Comparison of ENCODE assay signal across 1 cellular context in the genomic region with DNA sequence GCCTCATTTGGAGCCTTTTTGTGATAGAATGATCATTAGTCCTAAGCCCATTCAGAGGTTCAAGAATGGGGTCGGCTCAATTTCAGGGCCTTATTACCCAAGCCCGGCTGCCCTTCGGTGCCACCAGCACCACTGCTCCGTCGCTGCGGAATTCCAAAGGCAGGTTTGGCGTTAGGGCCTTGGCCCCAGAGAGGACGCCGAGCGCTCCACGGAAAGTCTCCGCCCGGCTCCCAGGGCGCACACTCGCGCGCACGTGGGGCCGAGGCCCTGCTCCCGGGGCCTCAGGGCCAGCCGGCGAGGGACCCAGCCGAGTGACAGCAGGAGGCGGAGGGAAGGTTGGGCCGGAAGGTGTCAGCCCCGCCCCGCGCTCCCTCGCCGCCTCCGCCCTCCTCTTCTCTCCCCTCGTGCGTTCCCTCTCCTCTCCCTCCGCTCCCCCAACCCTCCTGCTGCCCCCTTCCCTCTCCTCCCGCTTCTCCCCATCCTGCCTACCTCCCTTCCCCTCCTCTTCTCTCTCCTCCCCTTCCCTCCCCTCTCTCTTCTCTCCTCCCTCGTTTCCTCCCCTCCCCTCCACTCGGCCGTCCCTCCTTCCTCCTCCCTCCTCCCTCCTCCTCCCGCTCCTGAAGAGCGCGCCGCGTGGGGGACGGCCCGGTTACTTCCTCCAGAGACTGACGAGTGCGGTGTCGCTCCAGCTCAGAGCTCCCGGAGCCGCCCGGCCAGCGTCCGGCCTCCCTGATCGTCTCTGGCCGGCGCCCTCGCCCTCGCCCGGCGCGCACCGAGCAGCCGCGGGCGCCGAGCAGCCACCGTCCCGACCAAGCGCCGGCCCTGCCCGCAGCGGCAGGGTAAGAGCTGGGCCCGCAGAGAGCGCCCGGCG.
TF ChIP-seq lines count a peak whose summit lies in the region.

A gene (plus strand): TSS at position 648 of the 871 bp plus-strand sequence. CDS start 4,106 bp downstream, outside the sequence.

TF ChIP-seq in HepG2, 621 proteins besides CTCF, POLR2A, EP300 and RAD21 (continued from another document and continues in another):
- TF ChIP-seq, protein P1, sequence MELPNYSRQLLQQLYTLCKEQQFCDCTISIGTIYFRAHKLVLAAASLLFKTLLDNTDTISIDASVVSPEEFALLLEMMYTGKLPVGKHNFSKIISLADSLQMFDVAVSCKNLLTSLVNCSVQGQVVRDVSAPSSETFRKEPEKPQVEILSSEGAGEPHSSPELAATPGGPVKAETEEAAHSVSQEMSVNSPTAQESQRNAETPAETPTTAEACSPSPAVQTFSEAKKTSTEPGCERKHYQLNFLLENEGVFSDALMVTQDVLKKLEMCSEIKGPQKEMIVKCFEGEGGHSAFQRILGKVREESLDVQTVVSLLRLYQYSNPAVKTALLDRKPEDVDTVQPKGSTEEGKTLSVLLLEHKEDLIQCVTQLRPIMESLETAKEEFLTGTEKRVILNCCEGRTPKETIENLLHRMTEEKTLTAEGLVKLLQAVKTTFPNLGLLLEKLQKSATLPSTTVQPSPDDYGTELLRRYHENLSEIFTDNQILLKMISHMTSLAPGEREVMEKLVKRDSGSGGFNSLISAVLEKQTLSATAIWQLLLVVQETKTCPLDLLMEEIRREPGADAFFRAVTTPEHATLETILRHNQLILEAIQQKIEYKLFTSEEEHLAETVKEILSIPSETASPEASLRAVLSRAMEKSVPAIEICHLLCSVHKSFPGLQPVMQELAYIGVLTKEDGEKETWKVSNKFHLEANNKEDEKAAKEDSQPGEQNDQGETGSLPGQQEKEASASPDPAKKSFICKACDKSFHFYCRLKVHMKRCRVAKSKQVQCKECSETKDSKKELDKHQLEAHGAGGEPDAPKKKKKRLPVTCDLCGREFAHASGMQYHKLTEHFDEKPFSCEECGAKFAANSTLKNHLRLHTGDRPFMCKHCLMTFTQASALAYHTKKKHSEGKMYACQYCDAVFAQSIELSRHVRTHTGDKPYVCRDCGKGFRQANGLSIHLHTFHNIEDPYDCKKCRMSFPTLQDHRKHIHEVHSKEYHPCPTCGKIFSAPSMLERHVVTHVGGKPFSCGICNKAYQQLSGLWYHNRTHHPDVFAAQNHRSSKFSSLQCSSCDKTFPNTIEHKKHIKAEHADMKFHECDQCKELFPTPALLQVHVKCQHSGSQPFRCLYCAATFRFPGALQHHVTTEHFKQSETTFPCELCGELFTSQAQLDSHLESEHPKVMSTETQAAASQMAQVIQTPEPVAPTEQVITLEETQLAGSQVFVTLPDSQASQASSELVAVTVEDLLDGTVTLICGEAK (IDR thresholded peaks at IDR 0.05): no peak
- TF ChIP-seq, protein P1 (CRISPR knock-in tag; IDR thresholded peaks at IDR 0.05): peak; percentile 87
- TF ChIP-seq FIP1L1 (IDR thresholded peaks at IDR 0.05; ENCODE audit: borderline replicate concordance, insufficient read depth, low read depth, low read length) (no peak), ZFY (CRISPR knock-in tag; IDR thresholded peaks at IDR 0.05) (peak; percentile 85), ZNF17 (CRISPR knock-in tag; IDR thresholded peaks at IDR 0.05) (no peak), ZNF839 (CRISPR knock-in tag; IDR thresholded peaks at IDR 0.05; ENCODE audit: borderline replicate concordance) (no peak), ZNF652 (CRISPR knock-in tag; IDR thresholded peaks at IDR 0.05; ENCODE audit: borderline replicate concordance, low read depth) (no peak), ZNF468 (CRISPR knock-in tag; IDR thresholded peaks at IDR 0.05) (no peak), ZNF557 (CRISPR knock-in tag; IDR thresholded peaks at IDR 0.05) (no peak; the same call in 1 of the 2 replicates), NR2F2 (IDR thresholded peaks at IDR 0.05; ENCODE audit: borderline replicate concordance, low read depth) (0 out of 2 replicates have a peak, but pooled peaks have one; percentile 14), FOXK1 (CRISPR knock-in tag; IDR thresholded peaks at IDR 0.05; ENCODE audit: borderline replicate concordance, low read depth) (peak; percentile 60; the same call in 1 of the 2 replicates), ZNF563 (CRISPR knock-in tag; IDR thresholded peaks at IDR 0.05) (peak; percentile 91), RFXANK (CRISPR knock-in tag; IDR thresholded peaks at IDR 0.05) (peak; percentile 66; the same call in 1 of the 2 replicates), CEBPG (CRISPR knock-in tag; IDR thresholded peaks at IDR 0.05) (peak; percentile 5; the same call in 1 of the 2 replicates), ZNF569 (CRISPR knock-in tag; IDR thresholded peaks at IDR 0.05; ENCODE audit: borderline replicate concordance) (no peak), IRX3 (CRISPR knock-in tag; IDR thresholded peaks at IDR 0.05; ENCODE audit: borderline replicate concordance, low read depth) (0 out of 2 replicates have a peak, but pooled peaks have one; percentile 54), CENPT (CRISPR knock-in tag; IDR thresholded peaks at IDR 0.05; ENCODE audit: low read depth) (no peak), ZNF737 (CRISPR knock-in tag; IDR thresholded peaks at IDR 0.05; ENCODE audit: borderline replicate concordance) (no peak), NCOA2 (CRISPR knock-in tag; IDR thresholded peaks at IDR 0.05) (0 out of 2 replicates have a peak, but pooled peaks have one; percentile 22), MED8 (CRISPR knock-in tag; IDR thresholded peaks at IDR 0.05; ENCODE audit: insufficient replicate concordance) (no peak), MTA1 (CRISPR knock-in tag; IDR thresholded peaks at IDR 0.05; ENCODE audit: borderline replicate concordance) (peak; percentile 99), PAWR (CRISPR knock-in tag; IDR thresholded peaks at IDR 0.05; ENCODE audit: borderline replicate concordance) (no peak), ZNF138 (CRISPR knock-in tag; IDR thresholded peaks at IDR 0.05; ENCODE audit: low read depth) (no peak; the same call in 1 of the 2 replicates)
- TF ChIP-seq, protein P2, sequence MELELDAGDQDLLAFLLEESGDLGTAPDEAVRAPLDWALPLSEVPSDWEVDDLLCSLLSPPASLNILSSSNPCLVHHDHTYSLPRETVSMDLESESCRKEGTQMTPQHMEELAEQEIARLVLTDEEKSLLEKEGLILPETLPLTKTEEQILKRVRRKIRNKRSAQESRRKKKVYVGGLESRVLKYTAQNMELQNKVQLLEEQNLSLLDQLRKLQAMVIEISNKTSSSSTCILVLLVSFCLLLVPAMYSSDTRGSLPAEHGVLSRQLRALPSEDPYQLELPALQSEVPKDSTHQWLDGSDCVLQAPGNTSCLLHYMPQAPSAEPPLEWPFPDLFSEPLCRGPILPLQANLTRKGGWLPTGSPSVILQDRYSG (CRISPR knock-in tag; IDR thresholded peaks at IDR 0.05): peak; percentile 51; the same call in 1 of the 2 replicates
- TF ChIP-seq, protein P3, sequence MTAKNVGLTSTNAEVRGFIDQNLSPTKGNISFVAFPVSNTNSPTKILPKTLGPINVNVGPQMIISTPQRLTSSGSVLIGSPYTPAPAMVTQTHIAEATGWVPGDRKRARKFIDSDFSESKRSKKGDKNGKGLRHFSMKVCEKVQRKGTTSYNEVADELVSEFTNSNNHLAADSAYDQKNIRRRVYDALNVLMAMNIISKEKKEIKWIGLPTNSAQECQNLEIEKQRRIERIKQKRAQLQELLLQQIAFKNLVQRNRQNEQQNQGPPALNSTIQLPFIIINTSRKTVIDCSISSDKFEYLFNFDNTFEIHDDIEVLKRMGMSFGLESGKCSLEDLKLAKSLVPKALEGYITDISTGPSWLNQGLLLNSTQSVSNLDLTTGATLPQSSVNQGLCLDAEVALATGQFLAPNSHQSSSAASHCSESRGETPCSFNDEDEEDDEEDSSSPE (CRISPR knock-in tag; IDR thresholded peaks at IDR 0.05): peak; percentile 93
- TF ChIP-seq, protein P4, sequence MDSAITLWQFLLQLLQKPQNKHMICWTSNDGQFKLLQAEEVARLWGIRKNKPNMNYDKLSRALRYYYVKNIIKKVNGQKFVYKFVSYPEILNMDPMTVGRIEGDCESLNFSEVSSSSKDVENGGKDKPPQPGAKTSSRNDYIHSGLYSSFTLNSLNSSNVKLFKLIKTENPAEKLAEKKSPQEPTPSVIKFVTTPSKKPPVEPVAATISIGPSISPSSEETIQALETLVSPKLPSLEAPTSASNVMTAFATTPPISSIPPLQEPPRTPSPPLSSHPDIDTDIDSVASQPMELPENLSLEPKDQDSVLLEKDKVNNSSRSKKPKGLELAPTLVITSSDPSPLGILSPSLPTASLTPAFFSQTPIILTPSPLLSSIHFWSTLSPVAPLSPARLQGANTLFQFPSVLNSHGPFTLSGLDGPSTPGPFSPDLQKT (CRISPR knock-in tag; IDR thresholded peaks at IDR 0.05; ENCODE audit: borderline replicate concordance): no peak
- TF ChIP-seq, protein P5, sequence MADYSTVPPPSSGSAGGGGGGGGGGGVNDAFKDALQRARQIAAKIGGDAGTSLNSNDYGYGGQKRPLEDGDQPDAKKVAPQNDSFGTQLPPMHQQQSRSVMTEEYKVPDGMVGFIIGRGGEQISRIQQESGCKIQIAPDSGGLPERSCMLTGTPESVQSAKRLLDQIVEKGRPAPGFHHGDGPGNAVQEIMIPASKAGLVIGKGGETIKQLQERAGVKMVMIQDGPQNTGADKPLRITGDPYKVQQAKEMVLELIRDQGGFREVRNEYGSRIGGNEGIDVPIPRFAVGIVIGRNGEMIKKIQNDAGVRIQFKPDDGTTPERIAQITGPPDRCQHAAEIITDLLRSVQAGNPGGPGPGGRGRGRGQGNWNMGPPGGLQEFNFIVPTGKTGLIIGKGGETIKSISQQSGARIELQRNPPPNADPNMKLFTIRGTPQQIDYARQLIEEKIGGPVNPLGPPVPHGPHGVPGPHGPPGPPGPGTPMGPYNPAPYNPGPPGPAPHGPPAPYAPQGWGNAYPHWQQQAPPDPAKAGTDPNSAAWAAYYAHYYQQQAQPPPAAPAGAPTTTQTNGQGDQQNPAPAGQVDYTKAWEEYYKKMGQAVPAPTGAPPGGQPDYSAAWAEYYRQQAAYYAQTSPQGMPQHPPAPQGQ (CRISPR knock-in tag; IDR thresholded peaks at IDR 0.05; ENCODE audit: borderline replicate concordance): no peak
- TF ChIP-seq, protein P6, sequence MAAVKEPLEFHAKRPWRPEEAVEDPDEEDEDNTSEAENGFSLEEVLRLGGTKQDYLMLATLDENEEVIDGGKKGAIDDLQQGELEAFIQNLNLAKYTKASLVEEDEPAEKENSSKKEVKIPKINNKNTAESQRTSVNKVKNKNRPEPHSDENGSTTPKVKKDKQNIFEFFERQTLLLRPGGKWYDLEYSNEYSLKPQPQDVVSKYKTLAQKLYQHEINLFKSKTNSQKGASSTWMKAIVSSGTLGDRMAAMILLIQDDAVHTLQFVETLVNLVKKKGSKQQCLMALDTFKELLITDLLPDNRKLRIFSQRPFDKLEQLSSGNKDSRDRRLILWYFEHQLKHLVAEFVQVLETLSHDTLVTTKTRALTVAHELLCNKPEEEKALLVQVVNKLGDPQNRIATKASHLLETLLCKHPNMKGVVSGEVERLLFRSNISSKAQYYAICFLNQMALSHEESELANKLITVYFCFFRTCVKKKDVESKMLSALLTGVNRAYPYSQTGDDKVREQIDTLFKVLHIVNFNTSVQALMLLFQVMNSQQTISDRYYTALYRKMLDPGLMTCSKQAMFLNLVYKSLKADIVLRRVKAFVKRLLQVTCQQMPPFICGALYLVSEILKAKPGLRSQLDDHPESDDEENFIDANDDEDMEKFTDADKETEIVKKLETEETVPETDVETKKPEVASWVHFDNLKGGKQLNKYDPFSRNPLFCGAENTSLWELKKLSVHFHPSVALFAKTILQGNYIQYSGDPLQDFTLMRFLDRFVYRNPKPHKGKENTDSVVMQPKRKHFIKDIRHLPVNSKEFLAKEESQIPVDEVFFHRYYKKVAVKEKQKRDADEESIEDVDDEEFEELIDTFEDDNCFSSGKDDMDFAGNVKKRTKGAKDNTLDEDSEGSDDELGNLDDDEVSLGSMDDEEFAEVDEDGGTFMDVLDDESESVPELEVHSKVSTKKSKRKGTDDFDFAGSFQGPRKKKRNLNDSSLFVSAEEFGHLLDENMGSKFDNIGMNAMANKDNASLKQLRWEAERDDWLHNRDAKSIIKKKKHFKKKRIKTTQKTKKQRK (IDR thresholded peaks at IDR 0.05; ENCODE audit: low read length): no peak
- TF ChIP-seq, protein P7, sequence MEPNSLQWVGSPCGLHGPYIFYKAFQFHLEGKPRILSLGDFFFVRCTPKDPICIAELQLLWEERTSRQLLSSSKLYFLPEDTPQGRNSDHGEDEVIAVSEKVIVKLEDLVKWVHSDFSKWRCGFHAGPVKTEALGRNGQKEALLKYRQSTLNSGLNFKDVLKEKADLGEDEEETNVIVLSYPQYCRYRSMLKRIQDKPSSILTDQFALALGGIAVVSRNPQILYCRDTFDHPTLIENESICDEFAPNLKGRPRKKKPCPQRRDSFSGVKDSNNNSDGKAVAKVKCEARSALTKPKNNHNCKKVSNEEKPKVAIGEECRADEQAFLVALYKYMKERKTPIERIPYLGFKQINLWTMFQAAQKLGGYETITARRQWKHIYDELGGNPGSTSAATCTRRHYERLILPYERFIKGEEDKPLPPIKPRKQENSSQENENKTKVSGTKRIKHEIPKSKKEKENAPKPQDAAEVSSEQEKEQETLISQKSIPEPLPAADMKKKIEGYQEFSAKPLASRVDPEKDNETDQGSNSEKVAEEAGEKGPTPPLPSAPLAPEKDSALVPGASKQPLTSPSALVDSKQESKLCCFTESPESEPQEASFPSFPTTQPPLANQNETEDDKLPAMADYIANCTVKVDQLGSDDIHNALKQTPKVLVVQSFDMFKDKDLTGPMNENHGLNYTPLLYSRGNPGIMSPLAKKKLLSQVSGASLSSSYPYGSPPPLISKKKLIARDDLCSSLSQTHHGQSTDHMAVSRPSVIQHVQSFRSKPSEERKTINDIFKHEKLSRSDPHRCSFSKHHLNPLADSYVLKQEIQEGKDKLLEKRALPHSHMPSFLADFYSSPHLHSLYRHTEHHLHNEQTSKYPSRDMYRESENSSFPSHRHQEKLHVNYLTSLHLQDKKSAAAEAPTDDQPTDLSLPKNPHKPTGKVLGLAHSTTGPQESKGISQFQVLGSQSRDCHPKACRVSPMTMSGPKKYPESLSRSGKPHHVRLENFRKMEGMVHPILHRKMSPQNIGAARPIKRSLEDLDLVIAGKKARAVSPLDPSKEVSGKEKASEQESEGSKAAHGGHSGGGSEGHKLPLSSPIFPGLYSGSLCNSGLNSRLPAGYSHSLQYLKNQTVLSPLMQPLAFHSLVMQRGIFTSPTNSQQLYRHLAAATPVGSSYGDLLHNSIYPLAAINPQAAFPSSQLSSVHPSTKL (CRISPR knock-in tag; IDR thresholded peaks at IDR 0.05): peak; percentile 85
